Comparison of ENCODE assay signal across 21 cellular contexts in genomic region chr16:5875416-5875815, GRCh38.
"Had no signal": no experiment of that assay in that cellular context is flagged by ENCODE, and none has a peak within 500 bp of the region (broad histone marks: within the 10 kb centered on the region; RNA-seq: fewer than 3 reads in every experiment).

No MANE protein-coding gene starts in this region.

- H3K4me1 ChIP-seq: gastrocnemius medialis, parathyroid adenoma, right lobe of liver, stomach, thyroid gland had no signal

- ATAC-seq: effector memory CD8-positive, alpha-beta T cell; gastrocnemius medialis; mucosa of descending colon; natural killer cell treated with Interleukin-12 subunit alpha and Interleukin-12 subunit beta and Interleukin-15 and Interleukin-18, amount 100 ng/mL, for 72 hours; right lobe of liver; stimulated activated effector memory CD8-positive, alpha-beta T cell treated with anti-CD3 and anti-CD28 coated beads, Interleukin-12 subunit alpha, Interleukin-12 subunit beta, amount 100 ng/mL, for 72 hours had no signal

- H3K27ac ChIP-seq: gastrocnemius medialis, neural progenitor cell, parathyroid adenoma, right lobe of liver, stomach, thyroid gland had no signal

- DNase-seq: cortex of kidney; effector memory CD8-positive, alpha-beta T cell; erythroblast; foreskin fibroblast; gastrocnemius medialis; mesenchymal stem cell; mucosa of descending colon; naive B cell; right lobe of liver; small intestine; stimulated activated CD4-positive, alpha-beta T cell treated with anti-CD3 and anti-CD28 coated beads, Interleukin-15, amount 100 ng/mL, for 24 hours; stimulated activated CD4-positive, alpha-beta T cell treated with anti-CD3 and anti-CD28 coated beads, Interleukin-4, amount 100 ng/mL, for 1 hour; stimulated activated naive CD4-positive, alpha-beta T cell treated with Interleukin-2 at 50 U/mL for 16 hours; stomach; thyroid gland; trophoblast cell had no signal

- H3K4me2 ChIP-seq: neural progenitor cell had no signal

- H3K27me3 ChIP-seq: gastrocnemius medialis, neural progenitor cell, right lobe of liver, stomach, thyroid gland had no signal

- H2AFZ ChIP-seq: neural progenitor cell, parathyroid adenoma had no signal

- H3K9ac ChIP-seq: neural progenitor cell, parathyroid adenoma had no signal

- H3K79me2 ChIP-seq: parathyroid adenoma had no signal

- H3K36me3 ChIP-seq: gastrocnemius medialis, neural progenitor cell, right lobe of liver, stomach, thyroid gland had no signal

- H3K4me3 ChIP-seq: gastrocnemius medialis, lung, mucosa of descending colon, neural progenitor cell, right lobe of liver, stomach, thyroid gland had no signal

- H3K9me3 ChIP-seq: gastrocnemius medialis, mucosa of descending colon, right lobe of liver, stomach, thyroid gland had no signal
